29 cellular contexts compared by ENCODE assay signal in the genomic region with DNA sequence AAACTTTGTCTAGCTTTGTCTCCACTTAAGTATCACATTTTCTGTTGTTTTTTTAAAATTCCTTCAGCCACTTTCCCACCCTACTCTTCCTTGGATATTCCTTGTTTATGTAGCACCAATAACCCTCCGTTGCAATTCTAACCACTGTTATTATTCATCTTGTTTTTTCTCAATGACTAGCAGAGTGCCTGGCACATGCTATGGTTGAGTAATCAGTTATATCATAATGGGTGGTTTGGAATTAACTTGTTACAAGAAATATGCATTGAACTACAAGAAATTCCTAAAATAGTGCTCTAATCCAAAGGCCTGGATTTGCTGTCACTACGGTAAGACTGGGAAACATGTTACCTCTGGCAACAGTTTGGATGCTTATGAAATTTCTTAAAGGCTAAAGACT.
"Had no signal": no experiment of that assay in that cellular context is flagged by ENCODE, and none has a peak within 500 bp of the region (broad histone marks: within the 10 kb centered on the region; RNA-seq: fewer than 3 reads in every experiment).

No MANE protein-coding gene starts in this region.

- H3K27me3 ChIP-seq: adrenal gland, Peyer's patch, SJSA1 had no signal

- H3K27ac ChIP-seq: adrenal gland, KMS-11, Peyer's patch, SJSA1 had no signal

- FAIRE-seq: astrocyte, TTC549 had no signal

- ATAC-seq: activated CD4-positive, alpha-beta T cell treated with anti-CD3 and anti-CD28 coated beads for 36 hours; activated CD4-positive, CD25-positive, alpha-beta regulatory T cell treated with anti-CD3 and anti-CD28 coated beads, Interleukin-2, amount 50 U/mL, for 24 hours; activated CD8-positive, alpha-beta T cell treated with anti-CD3 and anti-CD28 coated beads, Interleukin-2, amount 10 ng/mL, durations not matched to agents 7 days and 5 days; activated naive CD4-positive, alpha-beta T cell treated with anti-CD3 and anti-CD28 coated beads, Interleukin-2, amount 50 U/mL, for 72 hours; PC-3; WTC11 had no signal

- H3K4me3 ChIP-seq: adrenal gland, Peyer's patch, SJSA1 had no signal

- H3K36me3 ChIP-seq: adrenal gland, Peyer's patch, SJSA1 had no signal

- DNase-seq: activated CD4-positive, alpha-beta T cell treated with anti-CD3 and anti-CD28 coated beads for 36 hours; activated CD4-positive, alpha-beta T cell treated with anti-CD3 and anti-CD28 coated beads, Interleukin-2, amount 10 ng/mL, durations not matched to agents 7 days and 5 days; activated CD4-positive, alpha-beta T cell treated with anti-CD3 and anti-CD28 coated beads, Interleukin-2, amount 50 U/mL, for 48 hours; activated CD8-positive, alpha-beta T cell treated with anti-CD3 and anti-CD28 coated beads, Interleukin-2, amount 10 ng/mL, durations not matched to agents 7 days and 5 days; activated gamma-delta T cell treated with Interleukin-2 at 50 U/mL for 16 hours; activated naive CD4-positive, alpha-beta T cell treated with anti-CD3 and anti-CD28 coated beads for 36 hours; activated T-cell treated with anti-CD3 and anti-CD28 coated beads, Interleukin-2, amount 50 U/mL, for 24 hours; adrenal gland; central memory CD4-positive, alpha-beta T cell; MM.1S; MV-4-11; NCI-H1092; NCI-H1436 treated with DMSO at 0.1 percent for 48 hours; NCI-H1694 treated with DMSO at 0.1 percent for 48 hours; NCI-H2029; NCI-H345; NCI-H524 treated with DMSO at 0.1 percent for 48 hours; PC-3; Peyer's patch; RPMI8226; SHP77 treated with DMSO at 0.1 percent for 48 hours; SK-N-SH had no signal
